Comparison of ENCODE assay signal across 12 cellular contexts in genomic region chr3:191432162-191432561, GRCh38. TPM values are rescaled to one million over a fixed set of nuclear protein-coding genes. Genes with fewer than 3 reads are reported as not detected.
"Had no signal": no experiment of that assay in that cellular context is flagged by ENCODE, and none has a peak within 500 bp of the region (broad histone marks: within the 10 kb centered on the region; RNA-seq: fewer than 3 reads in every experiment).

No MANE protein-coding gene starts in this region.

- FAIRE-seq: H1, H54 had no signal

- H3K4me2 ChIP-seq: GM23338 had no signal

- DNase-seq: GM23248, GOT3, H7, H9, HCEC 1CT, HFFc6 had no signal

- H3K4me1 Mint-ChIP-seq: GM23338, H9 had no signal

- H3K4me3 ChIP-seq: GM23248, GM23338, HAP-1 had no signal

- H3K4me1 ChIP-seq: HAP-1 had no signal

- H3K27ac ChIP-seq: GM23248 had no signal

- H3K9me3 ChIP-seq: HAP-1 had no signal

- H3K36me3 ChIP-seq: HAP-1 had no signal

- H2AFZ ChIP-seq: GM23248, GM23338 had no signal

- H3K9ac ChIP-seq: GM23248 had no signal

- H3K27ac Mint-ChIP-seq: GM23338, H9, HFFc6 had no signal

- ATAC-seq: GM23338, HCT116 had no signal

- H3K9me3 Mint-ChIP-seq: GM23338, H9, HFFc6 had no signal

- H3K4me3 Mint-ChIP-seq: GM23338, H9, HFFc6 had no signal

RNA-seq across cellular contexts. Expression of gene PYDC2, which starts 28.8 kb away (rescaled TPM):
- total RNA-seq: GM23248, GM23338, H1, H4, H7, H9, HFFc6 had no signal
- polyA plus RNA-seq: GM23248, GM23338, H1 had no signal
